ENCODE assay signal across 14 cellular contexts in the genomic region with DNA sequence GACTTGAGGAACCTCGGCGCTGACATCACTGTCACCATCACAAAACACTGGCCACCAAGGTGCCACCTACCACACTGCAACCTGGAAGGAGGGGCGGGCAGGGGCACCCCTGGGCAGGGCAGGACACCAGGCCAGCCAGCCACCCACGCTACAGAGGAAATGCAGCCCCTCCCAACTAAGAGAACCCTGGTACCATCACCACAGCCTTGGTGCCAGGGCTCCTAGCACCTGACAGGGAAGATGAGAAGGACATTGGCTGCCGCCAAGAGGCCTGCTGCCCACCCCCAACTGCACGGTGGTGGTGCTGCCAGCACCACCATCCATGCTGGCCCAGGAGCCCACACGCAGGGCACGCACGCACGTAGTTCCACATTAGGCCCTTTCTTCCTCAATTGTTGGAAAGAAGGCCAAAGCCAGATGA.
DNase-seq lines count a peak whose midpoint lies in the region; ATAC-seq and TF ChIP-seq lines count a peak whose summit lies in the region.
"Had no signal": no experiment of that assay in that cellular context is flagged by ENCODE, and none has a peak within 500 bp of the region (broad histone marks: within the 10 kb centered on the region; RNA-seq: fewer than 3 reads in every experiment).

No MANE protein-coding gene starts in this region.

- H3F3A ChIP-seq in GM23248 (ENCODE audit: insufficient read depth) = no peaks in the 10 kb centered on the region; the same call in 1 of the 2 replicates

- H3K27me3 ChIP-seq in neutrophil (no peaks in the 10 kb centered on the region), GM23248 (replicated peaks; ENCODE audit: insufficient read depth) (no peaks in the 10 kb centered on the region)

- peaks cover 20% of the 10 kb centered on the region; the same call in 1 of the 2 replicates for H3K79me2 ChIP-seq in GM23248 (ENCODE audit: insufficient read depth)

- no peak overlapping the region for H3K9ac ChIP-seq in GM23248

- H3K4me1 ChIP-seq in neutrophil (ENCODE audit: control insufficient read depth in 1 of 2, insufficient read depth in 1 of 2, low read depth in 1 of 2, low read length in 1 of 2) = peaks cover 8 to 11% of the 10 kb centered on the region in 2 experiments
- peaks cover 27% of the 10 kb centered on the region for H3K4me1 ChIP-seq in GM23248 (ENCODE audit: insufficient read depth)

- H3K27ac ChIP-seq in neutrophil = peak overlapping the region; percentile 21
- H3K27ac ChIP-seq in temporal lobe (ENCODE audit: low read depth, low read length) = peak overlapping the region; percentile 87
- no peak overlapping the region for H3K27ac ChIP-seq in GM23248
- H3K27ac ChIP-seq: thoracic aorta had no signal

- H3K4me3 ChIP-seq in neutrophil (ENCODE audit: low read depth in 1 of 2, low read length in 1 of 2) (no peak overlapping the region), GM23248 (no peak overlapping the region)

- H3K9me3 ChIP-seq in neutrophil (no peaks in the 10 kb centered on the region), GM23248 (ENCODE audit: low read depth) (no peaks in the 10 kb centered on the region)
- H3K9me3 ChIP-seq: thoracic aorta had no signal

- H3K4me2 ChIP-seq in GM23248 (ENCODE audit: unreplicated experiment) = no peak overlapping the region

- H3K9me2 ChIP-seq in GM23248 (ENCODE audit: insufficient read depth) = no peaks in the 10 kb centered on the region

- in situ Hi-C loops in GM23248 (cut with MboI) = no loop called here

- H3K36me3 ChIP-seq in neutrophil (peaks cover 8% of the 10 kb centered on the region), GM23248 (ENCODE audit: low read depth) (no peaks in the 10 kb centered on the region)
- H3K36me3 ChIP-seq: thoracic aorta had no signal

- DNase-seq in activated CD8-positive, alpha-beta memory T cell treated with anti-CD3 and anti-CD28 coated beads, Interleukin-2, amount 50 U/mL, for 48 hours = peak; percentile 30
- no peak for DNase-seq in activated CD8-positive, alpha-beta memory T cell treated with anti-CD3 and anti-CD28 coated beads, Interleukin-2, amount 50 U/mL, for 4 hours
- DNase-seq in ecto neural progenitor cell (ENCODE audit: low spot score) (peak; percentile 34), GM23248 (no peak)
- DNase-seq: 8988T; CD4-positive, CD25-positive, alpha-beta regulatory T cell; NCI-H2081; NCI-H524 had no signal

- ATAC-seq in HG03108 (IDR thresholded peaks at IDR 0.05; ENCODE audit: unreplicated experiment) (no peak), HG03175 (IDR thresholded peaks at IDR 0.05; ENCODE audit: unreplicated experiment) (no peak)
- ATAC-seq: left lobe of liver had no signal

- 98 to 99% methylated on average over 10 of the region's 10 CpGs for WGBS in GM23248 (ENCODE audit: low coverage in 1 of 2, low lambda C conversion rate in 2 of 2, missing lambda C conversion rate in 2 of 2), 2 experiments

- no peaks in the 10 kb centered on the region for H4K20me1 ChIP-seq in GM23248 (ENCODE audit: insufficient read depth)

- no peak overlapping the region for H2AFZ ChIP-seq in GM23248

- no peak for TF ChIP-seq CTCF in neutrophil (IDR thresholded peaks at IDR 0.05)

Comparison
In these comparisons a context has a peak if more than half of its experiments do, and no peak if none do; other contexts are left out.
1. DNase-seq: peak in activated CD8-positive, alpha-beta memory T cell treated with anti-CD3 and anti-CD28 coated beads, Interleukin-2, amount 50 U/mL, for 48 hours (single experiment) and ecto neural progenitor cell (single experiment); none in activated CD8-positive, alpha-beta memory T cell treated with anti-CD3 and anti-CD28 coated beads, Interleukin-2, amount 50 U/mL, for 4 hours (single experiment) and GM23248 (single experiment).